In the genomic region with DNA sequence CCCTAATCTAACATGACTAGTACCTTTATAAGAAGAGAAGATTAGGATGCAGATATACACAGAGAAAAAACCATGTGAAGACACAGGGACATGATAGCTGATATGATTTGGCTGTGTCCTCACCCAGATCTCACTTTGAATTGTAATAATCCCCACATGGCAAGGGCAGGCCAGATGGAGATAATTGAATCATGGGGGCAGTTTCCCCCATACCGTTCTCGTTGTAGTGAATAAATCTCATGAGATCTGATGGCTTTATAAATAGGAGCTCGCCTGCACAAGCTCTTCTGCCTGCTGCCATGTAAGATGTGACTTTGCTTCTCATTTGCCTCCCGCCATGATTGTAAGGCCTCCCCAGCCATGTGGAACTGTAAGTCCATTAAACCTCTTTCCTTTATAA, we compare ENCODE assay signal across 22 cellular contexts.
"Had no signal": no experiment of that assay in that cellular context is flagged by ENCODE, and none has a peak within 500 bp of the region (broad histone marks: within the 10 kb centered on the region; RNA-seq: fewer than 3 reads in every experiment).

No MANE protein-coding gene starts in this region.

- H3K4me3 ChIP-seq: esophagus squamous epithelium, gastrocnemius medialis, heart right ventricle, left lung, lower lobe of right lung had no signal

- H3K9me3 ChIP-seq: esophagus squamous epithelium, gastrocnemius medialis, heart right ventricle, left lung, lower lobe of right lung had no signal

- H3K4me3 Mint-ChIP-seq: dendritic cell treated with granulocyte-macrophage colony-stimulating factor and Interleukin-4, amounts not matched to agents 40 ng/mL and 50 ng/mL, for 4 days; effector memory CD8-positive, alpha-beta T cell; endodermal cell; memory B cell; naive thymus-derived CD4-positive, alpha-beta T cell had no signal

- H3K27me3 ChIP-seq: gastrocnemius medialis, heart right ventricle had no signal

- H3K9me3 Mint-ChIP-seq: dendritic cell treated with granulocyte-macrophage colony-stimulating factor and Interleukin-4, amounts not matched to agents 40 ng/mL and 50 ng/mL, for 4 days; effector memory CD8-positive, alpha-beta T cell; endodermal cell; memory B cell; naive thymus-derived CD4-positive, alpha-beta T cell had no signal

- H3K4me1 ChIP-seq: esophagus squamous epithelium, gastrocnemius medialis, heart right ventricle, left lung, lower lobe of right lung had no signal

- H3K36me3 Mint-ChIP-seq: memory B cell had no signal

- H3K27ac Mint-ChIP-seq: dendritic cell treated with granulocyte-macrophage colony-stimulating factor and Interleukin-4, amounts not matched to agents 40 ng/mL and 50 ng/mL, for 4 days; effector memory CD8-positive, alpha-beta T cell; endodermal cell; memory B cell; naive thymus-derived CD4-positive, alpha-beta T cell had no signal

- H3K27ac ChIP-seq: epithelial cell of prostate, esophagus squamous epithelium, gastrocnemius medialis, heart right ventricle, left lung, lower lobe of right lung had no signal

- DNase-seq: cortex of kidney; effector CD8-positive, alpha-beta T cell; effector memory CD8-positive, alpha-beta T cell; erythroblast; esophagus squamous epithelium; foreskin fibroblast; gastrocnemius medialis; glutamatergic neuron; head of caudate nucleus; heart right ventricle; hippocampal formation; left cardiac atrium; left lung; left ventricle myocardium superior; lower lobe of right lung; mesendoderm; midbrain; naive thymus-derived CD4-positive, alpha-beta T cell had no signal

- H3K36me3 ChIP-seq: esophagus squamous epithelium, gastrocnemius medialis, heart right ventricle, left lung, lower lobe of right lung had no signal
